ENCODE assay signal across 15 cellular contexts in genomic region chr16:11372073-11372923, GRCh38. TPM values are rescaled to one million over a fixed set of nuclear protein-coding genes. Genes with fewer than 3 reads are reported as not detected.
DNase-seq lines count a peak whose midpoint lies in the region; ATAC-seq and TF ChIP-seq lines count a peak whose summit lies in the region.
"Had no signal": no experiment of that assay in that cellular context is flagged by ENCODE, and none has a peak within 500 bp of the region (broad histone marks: within the 10 kb centered on the region; RNA-seq: fewer than 3 reads in every experiment).

No MANE protein-coding gene starts in this region.

- CTCF ChIA-PET in activated CD8-positive, alpha-beta T cell treated with anti-CD3 and anti-CD28 coated beads for 36 hours (lab: Charles Lee): interaction anchor here (0.6 to 5.7 kb wide), 42 partner anchors 8 to 420 kb away, joined by 3 to 33 read pairs (median 4); partner anchors contain the start of genes SOCS1 and TNP2
- CTCF ChIA-PET in activated CD8-positive, alpha-beta T cell treated with anti-CD3 and anti-CD28 coated beads, Interleukin-2, amount 10 ng/mL, durations not matched to agents 7 days and 5 days (lab: Charles Lee): interaction anchor here (0.6 to 3.1 kb wide), 41 partner anchors 7 to 435 kb away, joined by 3 to 22 read pairs (median 4); partner anchors contain the start of gene SOCS1
- CTCF ChIA-PET in OCI-LY7 (lab: Charles Lee; ENCODE audit: unreplicated experiment): interaction anchor here (0.7 to 1.1 kb wide), 2 partner anchors 13 to 18 kb away, joined by 4 to 6 read pairs; no protein-coding TSS in a partner anchor

- H3K27me3 Mint-ChIP-seq in activated CD8-positive, alpha-beta T cell treated with anti-CD3 and anti-CD28 coated beads for 36 hours: no peaks in the 10 kb centered on the region
- H3K27me3 Mint-ChIP-seq in activated CD8-positive, alpha-beta T cell treated with anti-CD3 and anti-CD28 coated beads, Interleukin-2, amount 10 ng/mL, durations not matched to agents 7 days and 5 days (ENCODE audit: low read depth): peaks cover 4% of the 10 kb centered on the region
- H3K27me3 Mint-ChIP-seq: activated CD4-positive, alpha-beta T cell treated with anti-CD3 and anti-CD28 coated beads, Interleukin-2, amount 10 ng/mL, durations not matched to agents 7 days and 5 days; CD4-positive, alpha-beta memory T cell had no signal

- intact Hi-C loops in activated CD8-positive, alpha-beta T cell treated with anti-CD3 and anti-CD28 coated beads for 36 hours (cut with micrococcal nuclease): no loop called here
- intact Hi-C loops in OCI-LY7 (cut with micrococcal nuclease; ENCODE audit: unreplicated experiment) (loop anchor here (5.0 kb wide), 2 partner anchors 280 to 400 kb away; no protein-coding TSS in a partner anchor), left lung (cut with DNase I) (no loop called here), thyroid gland (cut with DNase I) (no loop called here)

- DNase-seq in activated CD8-positive, alpha-beta T cell treated with anti-CD3 and anti-CD28 coated beads for 36 hours: no peak
- DNase-seq in activated CD8-positive, alpha-beta T cell treated with anti-CD3 and anti-CD28 coated beads, Interleukin-2, amount 10 ng/mL, durations not matched to agents 7 days and 5 days: no peak
- DNase-seq in OCI-LY7 (ENCODE audit: low spot score): no peak
- peak in 1 of 2 donors; percentile 13 for DNase-seq in left lung
- DNase-seq in thyroid gland: no peak
- no peak for DNase-seq in SW480 (ENCODE audit: low spot score)
- DNase-seq in activated CD8-positive, alpha-beta memory T cell treated with anti-CD3 and anti-CD28 coated beads, Interleukin-2, amount 50 U/mL, for 4 hours: no peak
- DNase-seq in OCI-M2 (lab: John Stamatoyannopoulos, UW; ENCODE audit: unreplicated experiment): no peak
- DNase-seq: NCI-H2171 had no signal

- no peaks in the 10 kb centered on the region for H3K79me2 ChIP-seq in OCI-LY7 (ENCODE audit: insufficient read depth, low read depth, low read length)

- no peaks in the 10 kb centered on the region for H3K9me3 Mint-ChIP-seq in activated CD8-positive, alpha-beta T cell treated with anti-CD3 and anti-CD28 coated beads for 36 hours
- no peaks in the 10 kb centered on the region for H3K9me3 Mint-ChIP-seq in activated CD8-positive, alpha-beta T cell treated with anti-CD3 and anti-CD28 coated beads, Interleukin-2, amount 10 ng/mL, durations not matched to agents 7 days and 5 days (ENCODE audit: insufficient read depth)
- H3K9me3 Mint-ChIP-seq: activated CD4-positive, alpha-beta T cell treated with anti-CD3 and anti-CD28 coated beads, Interleukin-2, amount 10 ng/mL, durations not matched to agents 7 days and 5 days; activated naive CD4-positive, alpha-beta T cell treated with anti-CD3 and anti-CD28 coated beads, Interleukin-2, amount 10 ng/mL, durations not matched to agents 7 days and 5 days; CD4-positive, alpha-beta memory T cell had no signal

- no peaks in the 10 kb centered on the region for H3K36me3 Mint-ChIP-seq in activated CD8-positive, alpha-beta T cell treated with anti-CD3 and anti-CD28 coated beads for 36 hours (ENCODE audit: low read depth)
- peaks cover 2% of the 10 kb centered on the region for H3K36me3 Mint-ChIP-seq in activated CD8-positive, alpha-beta T cell treated with anti-CD3 and anti-CD28 coated beads, Interleukin-2, amount 10 ng/mL, durations not matched to agents 7 days and 5 days (ENCODE audit: low read depth)
- H3K36me3 Mint-ChIP-seq: CD4-positive, alpha-beta memory T cell had no signal

- H3K27ac ChIP-seq in OCI-LY7 (ENCODE audit: low read depth, low read length, poor library complexity, severe bottlenecking) (peak overlapping the region; percentile 85), left lung (no peak overlapping the region), thyroid gland (peak overlapping the region; percentile 24 to 64 (median 49))
- H3K27ac ChIP-seq: A549, coronary artery, upper lobe of left lung had no signal

- peak; percentile 35 for TF ChIP-seq CTCF in activated CD8-positive, alpha-beta T cell treated with anti-CD3 and anti-CD28 coated beads for 36 hours (IDR thresholded peaks at IDR 0.05)
- TF ChIP-seq CTCF in OCI-LY7 (conservative IDR thresholded peaks at IDR 0.05; ENCODE audit: low read length) (peak; percentile 59; the same call in 1 of the 2 replicates), left lung (IDR thresholded peaks at IDR 0.05) (peak; percentile 2 to 5), thyroid gland (IDR thresholded peaks at IDR 0.05) (no peak)

- WGBS in thyroid gland, 2 donors: 82 to 87% methylated on average over 12 of the region's 12 CpGs

- H3K9me3 ChIP-seq in OCI-LY7 (ENCODE audit: low read length) (no peaks in the 10 kb centered on the region), left lung (no peaks in the 10 kb centered on the region), thyroid gland (no peaks in the 10 kb centered on the region)
- H3K9me3 ChIP-seq: A549, upper lobe of left lung had no signal

- H3K9me2 ChIP-seq in OCI-LY7 (ENCODE audit: insufficient read depth, low read length): no peaks in the 10 kb centered on the region

- H3K4me3 Mint-ChIP-seq in activated CD8-positive, alpha-beta T cell treated with anti-CD3 and anti-CD28 coated beads for 36 hours: no peak overlapping the region
- no peak overlapping the region for H3K4me3 Mint-ChIP-seq in activated CD8-positive, alpha-beta T cell treated with anti-CD3 and anti-CD28 coated beads, Interleukin-2, amount 10 ng/mL, durations not matched to agents 7 days and 5 days
- H3K4me3 Mint-ChIP-seq: activated CD4-positive, alpha-beta T cell treated with anti-CD3 and anti-CD28 coated beads, Interleukin-2, amount 10 ng/mL, durations not matched to agents 7 days and 5 days; activated naive CD4-positive, alpha-beta T cell treated with anti-CD3 and anti-CD28 coated beads, Interleukin-2, amount 10 ng/mL, durations not matched to agents 7 days and 5 days; CD4-positive, alpha-beta memory T cell had no signal

- H3K27me3 ChIP-seq in left lung (no peaks in the 10 kb centered on the region), thyroid gland (no peaks in the 10 kb centered on the region)
- H3K27me3 ChIP-seq: upper lobe of left lung had no signal

- no peak for ATAC-seq in activated CD8-positive, alpha-beta T cell treated with anti-CD3 and anti-CD28 coated beads for 36 hours
- no peak for ATAC-seq in activated CD8-positive, alpha-beta T cell treated with anti-CD3 and anti-CD28 coated beads, Interleukin-2, amount 10 ng/mL, durations not matched to agents 7 days and 5 days
- no peak for ATAC-seq in left lung

- POLR2A ChIA-PET in activated CD8-positive, alpha-beta T cell treated with anti-CD3 and anti-CD28 coated beads for 36 hours (lab: Charles Lee): interaction anchor here (0.7 to 1.3 kb wide), 3 partner anchors 18 to 258 kb away, joined by 3 to 4 read pairs (median 3); no protein-coding TSS in a partner anchor
- POLR2A ChIA-PET in activated CD8-positive, alpha-beta T cell treated with anti-CD3 and anti-CD28 coated beads, Interleukin-2, amount 10 ng/mL, durations not matched to agents 7 days and 5 days (lab: Charles Lee): no interaction called here
- POLR2A ChIA-PET in OCI-LY7 (lab: Charles Lee): interaction anchor here (2.0 kb wide), 1 partner anchor 117 kb away, joined by 8 read pairs; the partner anchor contains the start of gene SOCS1

- H3K4me1 Mint-ChIP-seq in activated CD8-positive, alpha-beta T cell treated with anti-CD3 and anti-CD28 coated beads for 36 hours (ENCODE audit: low read depth): peaks cover 8% of the 10 kb centered on the region
- H3K4me1 Mint-ChIP-seq in activated CD8-positive, alpha-beta T cell treated with anti-CD3 and anti-CD28 coated beads, Interleukin-2, amount 10 ng/mL, durations not matched to agents 7 days and 5 days (ENCODE audit: low read depth): peaks cover 21% of the 10 kb centered on the region

- TF ChIP-seq POLR2A in thyroid gland (IDR thresholded peaks at IDR 0.05): no peak

- peak overlapping the region; percentile 19; the same call in 1 of the 2 replicates for H3K4me2 ChIP-seq in OCI-LY7 (ENCODE audit: low read length)
- H3K4me2 ChIP-seq: A549 had no signal

- no peaks in the 10 kb centered on the region for H4K20me1 ChIP-seq in OCI-LY7 (ENCODE audit: insufficient read depth, low read length)

- H3K4me1 ChIP-seq in OCI-LY7 (ENCODE audit: insufficient read depth, low read length, poor library complexity, severe bottlenecking) (peaks cover 53% of the 10 kb centered on the region), left lung (peaks cover 7 to 16% of the 10 kb centered on the region in 2 donors), thyroid gland (peaks cover 0 to 8% of the 10 kb centered on the region in 2 donors)
- H3K4me1 ChIP-seq: A549 had no signal

- no TSS peak for BruUV-seq in OCI-LY7 (replicated peaks; lab: Mats Ljungman, UMichigan)

- no peak overlapping the region for H3K27ac Mint-ChIP-seq in activated CD8-positive, alpha-beta T cell treated with anti-CD3 and anti-CD28 coated beads for 36 hours
- H3K27ac Mint-ChIP-seq in activated CD8-positive, alpha-beta T cell treated with anti-CD3 and anti-CD28 coated beads, Interleukin-2, amount 10 ng/mL, durations not matched to agents 7 days and 5 days: no peak overlapping the region
- H3K27ac Mint-ChIP-seq: activated naive CD4-positive, alpha-beta T cell treated with anti-CD3 and anti-CD28 coated beads, Interleukin-2, amount 10 ng/mL, durations not matched to agents 7 days and 5 days had no signal

- H3K36me3 ChIP-seq in OCI-LY7 (ENCODE audit: insufficient read depth, low read length) (no peaks in the 10 kb centered on the region), left lung (no peaks in the 10 kb centered on the region), thyroid gland (no peaks in the 10 kb centered on the region)
- H3K36me3 ChIP-seq: upper lobe of left lung had no signal

- peak overlapping the region; percentile 43; the same call in 1 of the 2 replicates for H2AFZ ChIP-seq in OCI-LY7 (ENCODE audit: low read length)

- H3K4me3 ChIP-seq in OCI-LY7 (ENCODE audit: low read depth, low read length, poor library complexity, severe bottlenecking) (no peak overlapping the region), left lung (no peak overlapping the region), thyroid gland (replicated peaks in 1 of 3) (no peak overlapping the region)
- H3K4me3 ChIP-seq: A549, coronary artery, upper lobe of left lung had no signal

RNA-seq across cellular contexts. Expression of gene RMI2, which starts 27.0 kb away (rescaled TPM):
- total RNA-seq in activated CD8-positive, alpha-beta T cell treated with anti-CD3 and anti-CD28 coated beads for 36 hours: 10 to 100 TPM; 53.1 to 57.7 TPM
- total RNA-seq in activated CD8-positive, alpha-beta T cell treated with anti-CD3 and anti-CD28 coated beads, Interleukin-2, amount 10 ng/mL, durations not matched to agents 7 days and 5 days: 10 to 100 TPM; 65.6 to 67.0 TPM
- total RNA-seq in OCI-LY7 (2014; rRNA removed; shearing (Covaris generic)): 60.4 and 84.5 TPM in 2 replicates
- 126 and 157 TPM in 2 replicates for total RNA-seq in OCI-LY7 (2022)
- 10 to 100 TPM in 1 of 2 donors, 1 to 10 TPM in 1; 9.6 to 14.1 TPM for total RNA-seq in left lung
- total RNA-seq in thyroid gland: 1 to 10 TPM in 3 of 4 donors, not detected in 1; 2.5 to 2.8 (median 2.6) TPM

Comparison
In these comparisons a context has a peak if more than half of its experiments do, and no peak if none do; other contexts are left out.
1. CTCF ChIP-seq: peak in activated CD8-positive, alpha-beta T cell treated with anti-CD3 and anti-CD28 coated beads for 36 hours (single experiment), OCI-LY7 (single experiment) and left lung (2 of 2); none in thyroid gland (0 of 6).
2. H3K27ac ChIP-seq: peak in OCI-LY7 (single experiment) and thyroid gland (3 of 3); none in left lung (0 of 2).